Comparison of ENCODE assay signal across 8 cellular contexts in genomic region chr16:3960049-3960809, GRCh38.
A peak's percentile ranks its signal among the peaks of the same experiment; 100 is the strongest.
DNase-seq lines count a peak whose midpoint lies in the region; ATAC-seq and TF ChIP-seq lines count a peak whose summit lies in the region.

No MANE protein-coding gene starts in this region.

- TF ChIP-seq CTCF in A673 (conservative IDR thresholded peaks at IDR 0.05; ENCODE audit: low read depth, low read length) (no peak), brain (conservative IDR thresholded peaks at IDR 0.05) (no peak)

- H3K27me3 Mint-ChIP-seq in brain = peaks cover 2% of the 10 kb centered on the region

- peaks cover 0 to 5% (median 2%) of the 10 kb centered on the region in 5 experiments for H3K9me3 Mint-ChIP-seq in brain

- peaks cover 16% of the 10 kb centered on the region for H3K36me3 Mint-ChIP-seq in brain

- intact Hi-C loops in A673 (cut with micrococcal nuclease; ENCODE audit: unreplicated experiment) = no loop called here

- no TSS peak for BruUV-seq in A673 (replicated peaks; lab: Mats Ljungman, UMichigan)

- H3K4me3 ChIP-seq in A673 (ENCODE audit: low read depth, low read length, poor library complexity, severe bottlenecking) = peak overlapping the region; percentile 45
- no peak overlapping the region for H3K4me3 ChIP-seq in mucosa of stomach (ENCODE audit: low read length)

- H3K4me3 Mint-ChIP-seq in brain = peak overlapping the region in 4 of 5 experiments; percentile 26 to 88 (median 77)

- ATAC-seq in HG03280 (IDR thresholded peaks at IDR 0.05; ENCODE audit: unreplicated experiment) (no peak), HG02870 (IDR thresholded peaks at IDR 0.05; ENCODE audit: unreplicated experiment) (no peak)

- peak overlapping the region; percentile 77 for H3K27ac ChIP-seq in A673 (ENCODE audit: low read depth, low read length, poor library complexity, severe bottlenecking)

- H3K4me1 Mint-ChIP-seq in brain = peaks cover 43% of the 10 kb centered on the region

- H3K27me3 ChIP-seq in A673 (replicated peaks; ENCODE audit: insufficient read depth, low read depth, low read length, poor library complexity) = no peaks in the 10 kb centered on the region
- H3K27me3 ChIP-seq in mucosa of stomach (ENCODE audit: control insufficient read depth, insufficient read depth, low read length) = peaks cover 17% of the 10 kb centered on the region

- DNase-seq in A673 (ENCODE audit: low spot score) (peak; percentile 61), HEK293T (ENCODE audit: extremely low spot score) (peak; percentile 42), amniotic stem cell (lab: John Stamatoyannopoulos, UW) (no peak)
- no peak for DNase-seq in central memory CD4-positive, alpha-beta T cell

- POLR2A ChIA-PET in A673 (lab: Charles Lee; ENCODE audit: low non-redundant PET) = no interaction called here
- POLR2A ChIA-PET in HEK293T (lab: Yijun Ruan, JAX) = no interaction called here

- CTCF ChIA-PET in A673 (lab: Charles Lee) (no interaction called here), HEK293T (lab: Yijun Ruan, JAX) (interaction anchor here (1.7 kb wide), 1 partner anchor 294 kb away, joined by 4 read pairs; no protein-coding TSS in a partner anchor)

- H3K36me3 ChIP-seq in A673 (ENCODE audit: insufficient read depth, low read length, poor library complexity, severe bottlenecking) (no peaks in the 10 kb centered on the region), mucosa of stomach (ENCODE audit: control insufficient read depth, insufficient read depth, low read length) (no peaks in the 10 kb centered on the region)

- peak overlapping the region; percentile 8 for H3K9ac ChIP-seq in mucosa of stomach (ENCODE audit: low read length)

- H3K4me1 ChIP-seq in A673 (ENCODE audit: insufficient read depth, low read length, poor library complexity, severe bottlenecking) = peaks cover 19% of the 10 kb centered on the region
- no peaks in the 10 kb centered on the region for H3K4me1 ChIP-seq in mucosa of stomach (ENCODE audit: control insufficient read depth, insufficient read depth, low read length)

- H3K9me3 ChIP-seq in A673 (ENCODE audit: low read depth, low read length, poor library complexity, severe bottlenecking) (no peaks in the 10 kb centered on the region), mucosa of stomach (ENCODE audit: control insufficient read depth, low read length) (no peaks in the 10 kb centered on the region)

- H3K27ac Mint-ChIP-seq in brain = peak overlapping the region; percentile 36 to 91 (median 85)

TF ChIP-seq in HEK293T, 16 proteins besides CTCF, POLR2A, EP300 and RAD21:
- peak; percentile 56 for TF ChIP-seq L3MBTL2 (conservative IDR thresholded peaks at IDR 0.05)
- TF ChIP-seq LEF1 (IDR thresholded peaks at IDR 0.05; ENCODE audit: borderline replicate concordance) = no peak
- TF ChIP-seq SUZ12 (IDR thresholded peaks at IDR 0.05) = no peak
- TF ChIP-seq CTBP1 (IDR thresholded peaks at IDR 0.05; ENCODE audit: borderline replicate concordance) = no peak
- no peak for TF ChIP-seq NFRKB (IDR thresholded peaks at IDR 0.05)
- TF ChIP-seq HDGF (IDR thresholded peaks at IDR 0.05; ENCODE audit: borderline replicate concordance) = no peak
TF ChIP-seq in HEK293T: peak in this region for 1.

Comparison
In these comparisons a context has a peak if more than half of its experiments do, and no peak if none do; other contexts are left out.
1. DNase-seq: peak in A673 (single experiment) and HEK293T (single experiment); none in central memory CD4-positive, alpha-beta T cell (single experiment) and amniotic stem cell (single experiment).